ENCODE assay signal across 26 cellular contexts in the genomic region with DNA sequence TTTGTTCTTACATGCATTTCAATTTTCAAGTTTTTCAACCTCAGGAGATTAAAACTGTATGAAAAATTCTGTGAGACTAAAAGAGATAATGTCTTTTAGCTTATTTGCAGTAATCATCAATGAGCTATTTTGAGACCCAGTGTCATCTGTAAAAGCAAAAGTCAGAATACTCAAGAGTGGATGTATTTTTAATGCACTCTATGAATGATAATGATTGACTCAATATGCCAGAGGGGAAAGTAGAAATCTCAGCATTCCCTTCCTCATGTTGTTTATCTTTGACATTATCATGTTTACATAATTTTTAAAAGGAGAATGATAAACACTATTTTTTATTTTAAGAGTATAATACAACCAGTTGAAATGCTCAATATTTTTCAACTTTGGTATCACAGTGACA.
DNase-seq lines count a peak whose midpoint lies in the region; ATAC-seq, FAIRE-seq and TF ChIP-seq lines count a peak whose summit lies in the region.
"Had no signal": no experiment of that assay in that cellular context is flagged by ENCODE, and none has a peak within 500 bp of the region (broad histone marks: within the 10 kb centered on the region; RNA-seq: fewer than 3 reads in every experiment).

No MANE protein-coding gene starts in this region.

- peak overlapping the region; percentile 17; the same call in 1 of the 2 replicates for H3K4me3 Mint-ChIP-seq in HFFc6
- H3K4me3 Mint-ChIP-seq: CD14-positive monocyte; CD4-positive, alpha-beta memory T cell; CD4-positive, CD25-positive, alpha-beta regulatory T cell; CD8-positive, alpha-beta memory T cell had no signal

- H3K36me3 Mint-ChIP-seq in HFFc6 (ENCODE audit: low read depth) = no peaks in the 10 kb centered on the region
- H3K36me3 Mint-ChIP-seq: CD14-positive monocyte; CD4-positive, alpha-beta memory T cell; CD4-positive, CD25-positive, alpha-beta regulatory T cell; CD8-positive, alpha-beta memory T cell had no signal

- H3K4me1 Mint-ChIP-seq in HFFc6 (ENCODE audit: low read depth) = peaks cover 28% of the 10 kb centered on the region
- H3K4me1 Mint-ChIP-seq: CD14-positive monocyte; CD4-positive, alpha-beta memory T cell; CD4-positive, CD25-positive, alpha-beta regulatory T cell; CD8-positive, alpha-beta memory T cell had no signal

- no peaks in the 10 kb centered on the region for H3K27me3 ChIP-seq in PC-3 (ENCODE audit: low read length)
- H3K27me3 ChIP-seq in neural cell (ENCODE audit: insufficient read depth, low read depth, low read length) = no peaks in the 10 kb centered on the region
- H3K27me3 ChIP-seq in mesendoderm (ENCODE audit: insufficient read depth, low read length, poor library complexity) = no peaks in the 10 kb centered on the region
- H3K27me3 ChIP-seq: BE2C, BLaER1 had no signal

- TF ChIP-seq RAD21 in neural cell (conservative IDR thresholded peaks at IDR 0.05) = no peak

- peak; percentile 57 for ATAC-seq in PC-3
- ATAC-seq: GM12878 had no signal

- no peaks in the 10 kb centered on the region for H3K9me3 Mint-ChIP-seq in HFFc6

- no peak overlapping the region for H4K8ac ChIP-seq in mesendoderm (ENCODE audit: low read depth, low read length)

- DNase-seq in HFFc6 (no peak), PC-3 (peak; percentile 29), NCI-H146 (lab: John Stamatoyannopoulos, UW) (no peak), SHP77 (lab: John Stamatoyannopoulos, UW) (no peak), mesendoderm (no peak)
- DNase-seq: ACHN; BE2C; C1 segment of cervical spinal cord; CD4-positive, alpha-beta memory T cell; CD4-positive, CD25-positive, alpha-beta regulatory T cell; CD8-positive, alpha-beta memory T cell; COR-L47; DMS 273 treated with DMSO at 0.1 percent for 48 hours; DMS153; DMS53; DMS79; DND-41; GDM1 had no signal

- H3K27ac ChIP-seq in PC-3 (ENCODE audit: low read length) (peak overlapping the region; percentile 51), neural cell (ENCODE audit: low read length) (peak overlapping the region; percentile 51), mesendoderm (ENCODE audit: low read depth, low read length) (no peak overlapping the region)
- H3K27ac ChIP-seq: 22Rv1, BLaER1 had no signal

- no peak overlapping the region for H2BK15ac ChIP-seq in mesendoderm (replicated peaks; ENCODE audit: low read depth)

- H2BK120ac ChIP-seq in mesendoderm (ENCODE audit: low read depth, low read length) = no peak overlapping the region

- intact Hi-C loops in PC-3 (cut with micrococcal nuclease) = loop anchor here (1.0 to 10.0 kb wide), 5 partner anchors 26 to 1216 kb away; no protein-coding TSS in a partner anchor

- H3K18ac ChIP-seq in mesendoderm (ENCODE audit: low read length) = no peak overlapping the region

- H3F3A ChIP-seq in PC-3 (ENCODE audit: low read length, unreplicated experiment) = no peaks in the 10 kb centered on the region
- no peaks in the 10 kb centered on the region for H3F3A ChIP-seq in neural cell (ENCODE audit: insufficient read depth, low read length, poor library complexity, severe bottlenecking)

- no peak overlapping the region for H2AK5ac ChIP-seq in mesendoderm (ENCODE audit: low read length)

- H3K27ac Mint-ChIP-seq in HFFc6 = peak overlapping the region; percentile 23; the same call in 1 of the 2 replicates
- H3K27ac Mint-ChIP-seq: CD14-positive monocyte; CD4-positive, alpha-beta memory T cell; CD4-positive, CD25-positive, alpha-beta regulatory T cell; CD8-positive, alpha-beta memory T cell had no signal

- H3K79me1 ChIP-seq in mesendoderm (ENCODE audit: low read length) = no peaks in the 10 kb centered on the region

- H3K36me3 ChIP-seq in PC-3 (ENCODE audit: low read depth, low read length) = no peaks in the 10 kb centered on the region
- no peaks in the 10 kb centered on the region for H3K36me3 ChIP-seq in neural cell (ENCODE audit: insufficient read depth, low read length)
- no peaks in the 10 kb centered on the region for H3K36me3 ChIP-seq in mesendoderm (ENCODE audit: control insufficient read depth, insufficient read depth, low read length)
- H3K36me3 ChIP-seq: BE2C, BLaER1 had no signal

- H2AFZ ChIP-seq in PC-3 (ENCODE audit: low read length) (no peak overlapping the region), neural cell (ENCODE audit: low read depth, low read length) (no peak overlapping the region)

- H3K4me1 ChIP-seq in PC-3 (ENCODE audit: insufficient read depth, low read length) (peaks cover 18% of the 10 kb centered on the region), mesendoderm (ENCODE audit: control insufficient read depth, low read depth, low read length) (no peaks in the 10 kb centered on the region)
- H3K4me1 ChIP-seq: BLaER1 had no signal

- H2BK5ac ChIP-seq in mesendoderm (ENCODE audit: low read length) = no peak overlapping the region

- TF ChIP-seq CTCF in HFFc6 (IDR thresholded peaks at IDR 0.05) (no peak), PC-3 (conservative IDR thresholded peaks at IDR 0.05; ENCODE audit: low read depth, low read length) (no peak), neural cell (IDR thresholded peaks at IDR 0.05; ENCODE audit: poor library complexity, severe bottlenecking) (no peak)

- peak overlapping the region; percentile 41 for H3K4me2 ChIP-seq in PC-3 (ENCODE audit: low read length)
- H3K4me2 ChIP-seq in neural cell (ENCODE audit: low read length) = peak overlapping the region; percentile 9
- no peak overlapping the region for H3K4me2 ChIP-seq in mesendoderm (ENCODE audit: low read length)
- H3K4me2 ChIP-seq: BLaER1 had no signal

- FAIRE-seq in endometrium (lab: Jason Lieb, UNC) = peak; percentile 67
- FAIRE-seq: GM12878, GM12892, GM18507 had no signal

- POLR2A ChIA-PET in PC-3 (lab: Charles Lee; ENCODE audit: unreplicated experiment) = interaction anchor here (0.6 kb wide), 1 partner anchor 474 kb away, joined by 4 read pairs; no protein-coding TSS in a partner anchor

- no peak overlapping the region for H4K5ac ChIP-seq in mesendoderm (ENCODE audit: low read length)

- peak; percentile 69 for TF ChIP-seq EP300 in neural cell (conservative IDR thresholded peaks at IDR 0.05; ENCODE audit: poor library complexity, severe bottlenecking)

- no peak overlapping the region for H3K9ac ChIP-seq in PC-3 (ENCODE audit: low read length)
- H3K9ac ChIP-seq in neural cell (ENCODE audit: low read length) = no peak overlapping the region
- no peak overlapping the region for H3K9ac ChIP-seq in mesendoderm (ENCODE audit: low read length)
- H3K9ac ChIP-seq: BLaER1 had no signal

- H3K27me3 Mint-ChIP-seq in HFFc6 (ENCODE audit: insufficient read depth) = no peaks in the 10 kb centered on the region
- H3K27me3 Mint-ChIP-seq: CD4-positive, alpha-beta memory T cell; CD4-positive, CD25-positive, alpha-beta regulatory T cell; CD8-positive, alpha-beta memory T cell had no signal

- no peak overlapping the region for H3K23ac ChIP-seq in mesendoderm (ENCODE audit: low read length)

- no peak overlapping the region for H3K56ac ChIP-seq in mesendoderm (ENCODE audit: low read length)

- no peaks in the 10 kb centered on the region for H3K9me3 ChIP-seq in PC-3 (ENCODE audit: low read length)
- no peaks in the 10 kb centered on the region for H3K9me3 ChIP-seq in neural cell (ENCODE audit: low read length)
- H3K9me3 ChIP-seq: BE2C, BLaER1 had no signal

- H3K4me3 ChIP-seq in PC-3 (ENCODE audit: low read length) = no peak overlapping the region
- H3K4me3 ChIP-seq in neural cell (ENCODE audit: low read length) = no peak overlapping the region
- H3K4me3 ChIP-seq in mesendoderm (ENCODE audit: low read length) = no peak overlapping the region
- H3K4me3 ChIP-seq: BLaER1, GM12878 had no signal

- H3K79me2 ChIP-seq in PC-3 (ENCODE audit: low read length) = no peaks in the 10 kb centered on the region
- no peaks in the 10 kb centered on the region for H3K79me2 ChIP-seq in neural cell (replicated peaks; ENCODE audit: insufficient read depth, low read length)
- H3K79me2 ChIP-seq in mesendoderm (ENCODE audit: control insufficient read depth, insufficient read depth, low read length) = no peaks in the 10 kb centered on the region

- H4K20me1 ChIP-seq in PC-3 (ENCODE audit: low read length) (no peaks in the 10 kb centered on the region), neural cell (ENCODE audit: insufficient read depth) (no peaks in the 10 kb centered on the region)
- H4K20me1 ChIP-seq: BLaER1 had no signal

- CTCF ChIA-PET in PC-3 (lab: Charles Lee) = no interaction called here

- H3K9me2 ChIP-seq in PC-3 (replicated peaks; ENCODE audit: low read length) (no peaks in the 10 kb centered on the region), neural cell (ENCODE audit: insufficient read depth, low read length) (no peaks in the 10 kb centered on the region)

- no TSS peak for BruUV-seq in PC-3 (replicated peaks; lab: Mats Ljungman, UMichigan)

- no peak overlapping the region for H3K4ac ChIP-seq in mesendoderm (ENCODE audit: low read depth, low read length)

TF ChIP-seq in neural cell, 6 proteins besides CTCF, POLR2A, EP300 and RAD21:
- no peak for TF ChIP-seq SMC3 (conservative IDR thresholded peaks at IDR 0.05; ENCODE audit: poor library complexity)
- peak; percentile 40 for TF ChIP-seq POLR2AphosphoS5 (IDR thresholded peaks at IDR 0.05)
- no peak for TF ChIP-seq MXI1 (conservative IDR thresholded peaks at IDR 0.05; ENCODE audit: poor library complexity, severe bottlenecking)
